ENCODE assay signal across 1 cellular context in genomic region chr9:113137196-113138168, GRCh38.
TF ChIP-seq lines count a peak whose summit lies in the region.

No MANE protein-coding gene starts in this region.

TF ChIP-seq in HepG2, 621 proteins besides CTCF, POLR2A, EP300 and RAD21 (continued from another document and continues in another):
- TF ChIP-seq KIAA2018 (CRISPR knock-in tag; IDR thresholded peaks at IDR 0.05; ENCODE audit: borderline replicate concordance) (no peak), JUND (CRISPR knock-in tag; IDR thresholded peaks at IDR 0.05) (no peak), MXD3 (CRISPR knock-in tag; IDR thresholded peaks at IDR 0.05) (no peak), ZNF556 (CRISPR knock-in tag; IDR thresholded peaks at IDR 0.05; ENCODE audit: borderline replicate concordance) (no peak), ZNF609 (CRISPR knock-in tag; IDR thresholded peaks at IDR 0.05; ENCODE audit: borderline replicate concordance) (no peak), ATF4 (CRISPR knock-in tag; IDR thresholded peaks at IDR 0.05) (no peak), ZNF713 (CRISPR knock-in tag; IDR thresholded peaks at IDR 0.05) (no peak), ZNF574 (CRISPR knock-in tag; IDR thresholded peaks at IDR 0.05) (peak; percentile 21; the same call in 1 of the 2 replicates), ZNF687 (CRISPR knock-in tag; IDR thresholded peaks at IDR 0.05) (peak; percentile 24; the same call in 1 of the 2 replicates), ZNF460 (CRISPR knock-in tag; IDR thresholded peaks at IDR 0.05; ENCODE audit: borderline replicate concordance) (no peak), POGK (CRISPR knock-in tag; conservative IDR thresholded peaks at IDR 0.05) (no peak), ZNF383 (CRISPR knock-in tag; IDR thresholded peaks at IDR 0.05; ENCODE audit: borderline replicate concordance) (no peak), ZNF746 (CRISPR knock-in tag; IDR thresholded peaks at IDR 0.05) (no peak), GTF2F1 (IDR thresholded peaks at IDR 0.05; ENCODE audit: low read length) (no peak), KLF16 (CRISPR knock-in tag; IDR thresholded peaks at IDR 0.05) (no peak), CCDC6 (CRISPR knock-in tag; IDR thresholded peaks at IDR 0.05) (0 out of 2 replicates have a peak, but pooled peaks have one; percentile 16), ZNF891 (CRISPR knock-in tag; IDR thresholded peaks at IDR 0.05) (no peak), ZFP1 (CRISPR knock-in tag; IDR thresholded peaks at IDR 0.05) (no peak), ZNF451 (CRISPR knock-in tag; IDR thresholded peaks at IDR 0.05) (no peak), CEBPG (CRISPR knock-in tag; IDR thresholded peaks at IDR 0.05) (peak; percentile 63), SATB2 (CRISPR knock-in tag; IDR thresholded peaks at IDR 0.05) (no peak), ASH2L (IDR thresholded peaks at IDR 0.05; ENCODE audit: insufficient read length, low read depth, low read length) (no peak), MTA1 (CRISPR knock-in tag; IDR thresholded peaks at IDR 0.05; ENCODE audit: borderline replicate concordance) (0 out of 2 replicates have a peak, but pooled peaks have one; percentile 29), EHMT2 (IDR thresholded peaks at IDR 0.05; ENCODE audit: borderline replicate concordance, low read depth, low read length) (no peak), ZBTB10 (CRISPR knock-in tag; IDR thresholded peaks at IDR 0.05; ENCODE audit: borderline replicate concordance) (no peak), ZNF709 (CRISPR knock-in tag; IDR thresholded peaks at IDR 0.05) (no peak), JUNB (CRISPR knock-in tag; IDR thresholded peaks at IDR 0.05; ENCODE audit: borderline replicate concordance) (no peak)
